In the genomic region with DNA sequence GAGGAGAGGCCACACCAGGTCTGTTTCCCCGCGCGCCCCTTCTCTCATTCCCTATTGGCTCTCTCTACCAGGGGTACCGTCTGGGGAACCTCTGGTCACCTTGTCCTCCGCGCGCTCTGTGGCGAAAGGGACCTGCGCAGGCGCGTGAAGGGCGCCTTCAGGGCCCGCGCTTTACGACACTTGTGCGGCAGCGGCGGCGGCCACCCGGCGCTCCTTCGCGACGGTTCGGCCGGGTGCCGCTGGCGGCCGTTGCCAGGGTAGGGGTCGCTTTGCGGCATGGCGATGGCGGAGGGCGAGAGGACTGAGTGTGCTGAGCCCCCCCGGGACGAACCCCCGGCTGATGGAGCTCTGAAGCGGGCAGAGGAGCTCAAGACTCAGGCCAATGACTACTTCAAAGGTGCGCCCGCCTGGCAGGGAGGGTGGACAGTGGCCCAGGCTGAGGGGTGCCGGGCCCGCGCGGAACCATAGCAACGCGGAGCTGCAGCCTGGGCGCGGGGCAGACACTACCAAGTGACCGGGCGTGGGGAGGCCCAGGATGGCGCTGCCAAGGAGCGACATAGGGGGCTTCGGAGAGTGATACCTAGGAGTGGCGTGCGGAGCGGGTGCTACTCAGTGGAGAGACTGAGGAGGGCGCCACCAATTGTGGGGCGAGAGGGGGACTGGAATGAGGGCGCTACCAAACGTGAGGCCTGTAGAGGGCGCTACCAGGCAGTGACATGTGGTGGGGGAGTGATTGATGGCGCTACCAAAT, we compare ENCODE assay signal across 1 cellular context.
TF ChIP-seq lines count a peak whose summit lies in the region.

PPP5C (plus strand) TSS at position 267 of the 751 bp plus-strand sequence; CDS start at position 277, 10 bp downstream.

TF ChIP-seq in HepG2, 621 proteins besides CTCF, POLR2A, EP300 and RAD21 (continued from another document and continues in another):
- TF ChIP-seq ZNF710 (CRISPR knock-in tag; IDR thresholded peaks at IDR 0.05; ENCODE audit: borderline replicate concordance) (peak; percentile 61; the same call in 1 of the 2 replicates), SP1 (IDR thresholded peaks at IDR 0.05) (no peak), SP1 (CRISPR knock-in tag; IDR thresholded peaks at IDR 0.05) (0 out of 2 replicates have a peak, but pooled peaks have one; percentile 35), BCL3 (CRISPR knock-in tag; IDR thresholded peaks at IDR 0.05) (peak; percentile 61; the same call in 1 of the 2 replicates), ZNF816 (CRISPR knock-in tag; IDR thresholded peaks at IDR 0.05; ENCODE audit: borderline replicate concordance) (0 out of 2 replicates have a peak, but pooled peaks have one; percentile 39), ZNF234 (CRISPR knock-in tag; conservative IDR thresholded peaks at IDR 0.05) (0 out of 2 replicates have a peak, but pooled peaks have one; percentile 52), SALL2 (CRISPR knock-in tag; IDR thresholded peaks at IDR 0.05) (peak; percentile 21), NRL (CRISPR knock-in tag; IDR thresholded peaks at IDR 0.05; ENCODE audit: borderline replicate concordance) (0 out of 2 replicates have a peak, but pooled peaks have one; percentile 74), JUNB (CRISPR knock-in tag; IDR thresholded peaks at IDR 0.05; ENCODE audit: borderline replicate concordance) (0 out of 2 replicates have a peak, but pooled peaks have one; percentile 18), REL (CRISPR knock-in tag; conservative IDR thresholded peaks at IDR 0.05) (peak; percentile 85; the same call in 1 of the 2 replicates), ZNF572 (CRISPR knock-in tag; IDR thresholded peaks at IDR 0.05) (0 out of 2 replicates have a peak, but pooled peaks have one; percentile 63), ZNF501 (CRISPR knock-in tag; IDR thresholded peaks at IDR 0.05) (peak; percentile 79), NBN (conservative IDR thresholded peaks at IDR 0.05) (no peak), ZNF329 (CRISPR knock-in tag; IDR thresholded peaks at IDR 0.05; ENCODE audit: low read depth) (peak; percentile 47; the same call in 1 of the 2 replicates), GATAD1 (CRISPR knock-in tag; IDR thresholded peaks at IDR 0.05) (peak; percentile 92), ZNF800 (CRISPR knock-in tag; IDR thresholded peaks at IDR 0.05) (no peak), MYC (CRISPR knock-in tag; IDR thresholded peaks at IDR 0.05; ENCODE audit: borderline replicate concordance) (peak; percentile 41; the same call in 1 of the 2 replicates), ZNF567 (CRISPR knock-in tag; IDR thresholded peaks at IDR 0.05; ENCODE audit: borderline replicate concordance) (0 out of 2 replicates have a peak, but pooled peaks have one; percentile 71), ARNT (IDR thresholded peaks at IDR 0.05) (no peak), YY1 (IDR thresholded peaks at IDR 0.05; ENCODE audit: insufficient read depth, insufficient replicate concordance, low read depth, low read length) (peak; percentile 91), HMGXB4 (CRISPR knock-in tag; IDR thresholded peaks at IDR 0.05; ENCODE audit: borderline replicate concordance in 1 of 2, low read depth in 1 of 2) (peak; percentile 98 to 99), THAP11 (CRISPR knock-in tag; IDR thresholded peaks at IDR 0.05) (peak; percentile 87), ZSCAN31 (CRISPR knock-in tag; IDR thresholded peaks at IDR 0.05; ENCODE audit: low read depth) (peak; percentile 82), ZNF546 (CRISPR knock-in tag; conservative IDR thresholded peaks at IDR 0.05) (peak; percentile 77), ZNF33A (CRISPR knock-in tag; IDR thresholded peaks at IDR 0.05; ENCODE audit: borderline replicate concordance) (no peak), MTF2 (CRISPR knock-in tag; IDR thresholded peaks at IDR 0.05; ENCODE audit: borderline replicate concordance) (peak; percentile 16; the same call in 1 of the 2 replicates), IKZF4 (CRISPR knock-in tag; IDR thresholded peaks at IDR 0.05; ENCODE audit: borderline replicate concordance, low read depth, not compliant biosample characterization) (no peak), NCOA1 (CRISPR knock-in tag; IDR thresholded peaks at IDR 0.05) (peak; percentile 85; the same call in 1 of the 2 replicates), MTF1 (CRISPR knock-in tag; IDR thresholded peaks at IDR 0.05) (no peak), MAZ (IDR thresholded peaks at IDR 0.05; ENCODE audit: borderline replicate concordance, low read depth, low read length) (0 out of 2 replicates have a peak, but pooled peaks have one; percentile 36), MAZ (CRISPR knock-in tag; IDR thresholded peaks at IDR 0.05; ENCODE audit: low read depth) (no peak; the same call in 1 of the 2 replicates), ZFP91 (CRISPR knock-in tag; IDR thresholded peaks at IDR 0.05; ENCODE audit: borderline replicate concordance) (peak; percentile 83; the same call in 1 of the 2 replicates), TCF7L2 (IDR thresholded peaks at IDR 0.05; ENCODE audit: low read depth, low read length) (no peak), TBL1XR1 (IDR thresholded peaks at IDR 0.05; ENCODE audit: borderline replicate concordance, low read length, partially characterized antibody) (no peak), ZNF205 (CRISPR knock-in tag; IDR thresholded peaks at IDR 0.05) (peak; percentile 11; the same call in 1 of the 2 replicates), TEAD3 (CRISPR knock-in tag; optimal IDR thresholded peaks at IDR 0.05; ENCODE audit: borderline replicate concordance) (peak; percentile 47), ZNF343 (CRISPR knock-in tag; IDR thresholded peaks at IDR 0.05) (0 out of 2 replicates have a peak, but pooled peaks have one; percentile 10), FOXP4 (CRISPR knock-in tag; IDR thresholded peaks at IDR 0.05) (peak; percentile 3; the same call in 1 of the 2 replicates), PHF8 (CRISPR knock-in tag; IDR thresholded peaks at IDR 0.05) (peak; percentile 95), ZFP37 (CRISPR knock-in tag; IDR thresholded peaks at IDR 0.05; ENCODE audit: borderline replicate concordance) (no peak), ZBTB42 (CRISPR knock-in tag; IDR thresholded peaks at IDR 0.05) (peak; percentile 73; the same call in 1 of the 2 replicates)
- TF ChIP-seq, protein P1, sequence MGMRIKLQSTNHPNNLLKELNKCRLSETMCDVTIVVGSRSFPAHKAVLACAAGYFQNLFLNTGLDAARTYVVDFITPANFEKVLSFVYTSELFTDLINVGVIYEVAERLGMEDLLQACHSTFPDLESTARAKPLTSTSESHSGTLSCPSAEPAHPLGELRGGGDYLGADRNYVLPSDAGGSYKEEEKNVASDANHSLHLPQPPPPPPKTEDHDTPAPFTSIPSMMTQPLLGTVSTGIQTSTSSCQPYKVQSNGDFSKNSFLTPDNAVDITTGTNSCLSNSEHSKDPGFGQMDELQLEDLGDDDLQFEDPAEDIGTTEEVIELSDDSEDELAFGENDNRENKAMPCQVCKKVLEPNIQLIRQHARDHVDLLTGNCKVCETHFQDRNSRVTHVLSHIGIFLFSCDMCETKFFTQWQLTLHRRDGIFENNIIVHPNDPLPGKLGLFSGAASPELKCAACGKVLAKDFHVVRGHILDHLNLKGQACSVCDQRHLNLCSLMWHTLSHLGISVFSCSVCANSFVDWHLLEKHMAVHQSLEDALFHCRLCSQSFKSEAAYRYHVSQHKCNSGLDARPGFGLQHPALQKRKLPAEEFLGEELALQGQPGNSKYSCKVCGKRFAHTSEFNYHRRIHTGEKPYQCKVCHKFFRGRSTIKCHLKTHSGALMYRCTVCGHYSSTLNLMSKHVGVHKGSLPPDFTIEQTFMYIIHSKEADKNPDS (CRISPR knock-in tag; IDR thresholded peaks at IDR 0.05) = peak; percentile 32; the same call in 1 of the 2 replicates
- TF ChIP-seq, protein P2, sequence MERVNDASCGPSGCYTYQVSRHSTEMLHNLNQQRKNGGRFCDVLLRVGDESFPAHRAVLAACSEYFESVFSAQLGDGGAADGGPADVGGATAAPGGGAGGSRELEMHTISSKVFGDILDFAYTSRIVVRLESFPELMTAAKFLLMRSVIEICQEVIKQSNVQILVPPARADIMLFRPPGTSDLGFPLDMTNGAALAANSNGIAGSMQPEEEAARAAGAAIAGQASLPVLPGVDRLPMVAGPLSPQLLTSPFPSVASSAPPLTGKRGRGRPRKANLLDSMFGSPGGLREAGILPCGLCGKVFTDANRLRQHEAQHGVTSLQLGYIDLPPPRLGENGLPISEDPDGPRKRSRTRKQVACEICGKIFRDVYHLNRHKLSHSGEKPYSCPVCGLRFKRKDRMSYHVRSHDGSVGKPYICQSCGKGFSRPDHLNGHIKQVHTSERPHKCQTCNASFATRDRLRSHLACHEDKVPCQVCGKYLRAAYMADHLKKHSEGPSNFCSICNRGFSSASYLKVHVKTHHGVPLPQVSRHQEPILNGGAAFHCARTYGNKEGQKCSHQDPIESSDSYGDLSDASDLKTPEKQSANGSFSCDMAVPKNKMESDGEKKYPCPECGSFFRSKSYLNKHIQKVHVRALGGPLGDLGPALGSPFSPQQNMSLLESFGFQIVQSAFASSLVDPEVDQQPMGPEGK (CRISPR knock-in tag; IDR thresholded peaks at IDR 0.05) = peak; percentile 87
- TF ChIP-seq, protein P3, sequence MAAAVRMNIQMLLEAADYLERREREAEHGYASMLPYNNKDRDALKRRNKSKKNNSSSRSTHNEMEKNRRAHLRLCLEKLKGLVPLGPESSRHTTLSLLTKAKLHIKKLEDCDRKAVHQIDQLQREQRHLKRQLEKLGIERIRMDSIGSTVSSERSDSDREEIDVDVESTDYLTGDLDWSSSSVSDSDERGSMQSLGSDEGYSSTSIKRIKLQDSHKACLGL (CRISPR knock-in tag; IDR thresholded peaks at IDR 0.05) = peak; percentile 66
